In genomic region chr13:49097374-49097773, GRCh38 we compare ENCODE assay signal across 10 cellular contexts.
DNase-seq lines count a peak whose midpoint lies in the region; ATAC-seq and TF ChIP-seq lines count a peak whose summit lies in the region.
"Had no signal": no experiment of that assay in that cellular context is flagged by ENCODE, and none has a peak within 500 bp of the region (broad histone marks: within the 10 kb centered on the region; RNA-seq: fewer than 3 reads in every experiment).

No MANE protein-coding gene starts in this region.

- BruUV-seq in Calu3 (replicated peaks; lab: Mats Ljungman, UMichigan), result no TSS peak

- H3K9me3 Mint-ChIP-seq in Calu3 (ENCODE audit: low read depth, unreplicated experiment), result peaks cover under 1% of the 10 kb centered on the region

- no peak for DNase-seq in Calu3
- peak; percentile 87 for DNase-seq in SK-N-MC (ENCODE audit: low read depth, low spot score)
- DNase-seq in fibroblast of peridontal ligament (ENCODE audit: extremely low read depth), result peak; percentile 74
- no peak for DNase-seq in psoas muscle
- no peak for DNase-seq in H7
- no peak for DNase-seq in ecto neural progenitor cell (ENCODE audit: low spot score)
- no peak for DNase-seq in activated CD4-positive, alpha-beta T cell treated with anti-CD3 and anti-CD28 coated beads, Interleukin-2, amount 50 U/mL, for 4 hours
- no peak for DNase-seq in iPS-NIHi7 (ENCODE audit: extremely low spot score)
- DNase-seq: effector CD4-positive, alpha-beta T cell; NCI-H345 had no signal

- CTCF ChIA-PET in Calu3 (lab: Charles Lee), result no interaction called here

- no peak overlapping the region for H3K4me3 Mint-ChIP-seq in Calu3 (ENCODE audit: low read depth, unreplicated experiment)

- intact Hi-C loops in Calu3 (cut with micrococcal nuclease; ENCODE audit: unreplicated experiment), result no loop called here
- intact Hi-C loops in psoas muscle (cut with DNase I), result no loop called here

- H3K27me3 ChIP-seq in psoas muscle (ENCODE audit: insufficient read depth in 3 of 3, low read length in 2 of 3) (no peaks in the 10 kb centered on the region), H7 (ENCODE audit: control insufficient read depth, insufficient read depth, low read length) (no peaks in the 10 kb centered on the region)

- peak in 1 of 4 donors; percentile 5 for ATAC-seq in psoas muscle

- H3K4me3 ChIP-seq in SK-N-MC (peak overlapping the region; percentile 8; the same call in 1 of the 2 replicates), psoas muscle (no peak overlapping the region), H7 (ENCODE audit: insufficient read depth, low read depth, low read length) (no peak overlapping the region)

- no peaks in the 10 kb centered on the region for H3K27me3 Mint-ChIP-seq in Calu3 (ENCODE audit: unreplicated experiment)

- 88 to 96% (median 96%) methylated on average over 2 of the region's 2 CpGs for WGBS in psoas muscle, 3 donors

- no peak overlapping the region for H3K9ac ChIP-seq in SK-N-MC (ENCODE audit: insufficient read length)

- H3K36me3 ChIP-seq in SK-N-MC (ENCODE audit: insufficient read depth, low read length) (no peaks in the 10 kb centered on the region), psoas muscle (ENCODE audit: insufficient read depth in 1 of 2, low read depth in 1 of 2) (no peaks in the 10 kb centered on the region), H7 (replicated peaks; ENCODE audit: control insufficient read depth, insufficient read depth, low read length) (no peaks in the 10 kb centered on the region)

- H3K27ac Mint-ChIP-seq in Calu3 (ENCODE audit: unreplicated experiment), result peak overlapping the region; percentile 13

- peak overlapping the region; percentile 76 for H3K27ac ChIP-seq in SK-N-MC
- peak overlapping the region; percentile 83 for H3K27ac ChIP-seq in psoas muscle

- no peaks in the 10 kb centered on the region for H3K9me3 ChIP-seq in SK-N-MC (ENCODE audit: low read depth, low read length)
- H3K9me3 ChIP-seq in psoas muscle, result no peaks in the 10 kb centered on the region

- no peak for TF ChIP-seq CTCF in Calu3 (IDR thresholded peaks at IDR 0.05; ENCODE audit: unreplicated experiment)
- no peak for TF ChIP-seq CTCF in psoas muscle (IDR thresholded peaks at IDR 0.05)

- H3K4me1 ChIP-seq in psoas muscle, result peaks cover 25% of the 10 kb centered on the region

- no peaks in the 10 kb centered on the region for H3K36me3 Mint-ChIP-seq in Calu3 (ENCODE audit: insufficient read depth, unreplicated experiment)

- H3K4me1 Mint-ChIP-seq in Calu3 (ENCODE audit: low read depth, unreplicated experiment), result peaks cover 33% of the 10 kb centered on the region

Comparison
In these comparisons a context has a peak if more than half of its experiments do, and no peak if none do; other contexts are left out.
1. DNase-seq: peak in SK-N-MC (single experiment) and fibroblast of peridontal ligament (single experiment); none in Calu3 (single experiment), psoas muscle (0 of 2), H7 (single experiment), ecto neural progenitor cell (single experiment), activated CD4-positive, alpha-beta T cell treated with anti-CD3 and anti-CD28 coated beads, Interleukin-2, amount 50 U/mL, for 4 hours (0 of 2) and iPS-NIHi7 (single experiment).